In the genomic region with DNA sequence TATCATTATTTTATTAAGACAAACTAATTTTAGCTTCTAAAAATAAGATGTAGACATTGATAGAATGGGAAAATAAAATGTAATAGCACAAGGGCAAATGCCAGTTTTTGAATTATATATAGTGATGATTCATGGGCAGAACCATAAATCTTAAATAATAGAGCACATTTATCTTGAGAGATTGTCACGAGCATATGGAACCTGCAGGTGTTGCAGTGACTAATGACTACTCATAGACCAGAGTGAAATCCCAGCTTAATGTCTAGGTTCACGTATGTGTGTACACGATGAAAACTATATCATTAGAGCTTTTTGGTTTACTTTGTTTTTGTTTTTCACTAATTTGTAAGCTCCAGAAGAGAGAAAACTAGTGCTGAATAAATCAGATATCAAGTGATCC, we compare ENCODE assay signal across 16 cellular contexts.
DNase-seq lines count a peak whose midpoint lies in the region; ATAC-seq and TF ChIP-seq lines count a peak whose summit lies in the region.
"Had no signal": no experiment of that assay in that cellular context is flagged by ENCODE, and none has a peak within 500 bp of the region (broad histone marks: within the 10 kb centered on the region; RNA-seq: fewer than 3 reads in every experiment).

No MANE protein-coding gene starts in this region.

- 0 out of 2 replicates have a peak, but pooled peaks cover 1% of the 10 kb centered on the region for H3K4me1 ChIP-seq in IMR-90 (ENCODE audit: control insufficient read depth, insufficient read depth, low read length)
- peaks cover 0 to 8% (median 0%) of the 10 kb centered on the region in 4 donors for H3K4me1 ChIP-seq in tibial artery
- H3K4me1 ChIP-seq: ascending aorta had no signal

- no peak overlapping the region for H2BK15ac ChIP-seq in IMR-90 (ENCODE audit: low read depth, low read length)

- H2BK5ac ChIP-seq in IMR-90 (ENCODE audit: low read depth, low read length, poor library complexity, severe bottlenecking), result no peak overlapping the region

- H3K9me1 ChIP-seq in IMR-90 (ENCODE audit: insufficient read depth, low read length), result no peaks in the 10 kb centered on the region

- no peak overlapping the region for H2BK20ac ChIP-seq in IMR-90 (ENCODE audit: low read depth, low read length)

- dilution Hi-C loops in IMR-90 (cut with HindIII; ENCODE audit: low sequenced_read_pairs, unreplicated experiment), result no loop called here

- DNase-seq in IMR-90 (peak; percentile 21), NCI-H345 (lab: John Stamatoyannopoulos, UW) (peak; percentile 39), tibial artery (no peak), GM13976 (ENCODE audit: low spot score) (no peak)
- no peak for DNase-seq in activated CD4-positive, alpha-beta T cell treated with anti-CD3 and anti-CD28 coated beads, Interleukin-2, amount 10 ng/mL, durations not matched to agents 7 days and 5 days
- DNase-seq in activated naive CD8-positive, alpha-beta T cell treated with anti-CD3 and anti-CD28 coated beads for 36 hours, result no peak
- DNase-seq: activated CD4-positive, CD25-positive, alpha-beta regulatory T cell treated with anti-CD3 and anti-CD28 coated beads, Interleukin-2, amount 50 U/mL, for 72 hours; activated T-cell treated with anti-CD3 and anti-CD28 coated beads, Interleukin-2, amount 50 U/mL, for 4 hours; effector CD4-positive, alpha-beta T cell; left cardiac atrium; naive B cell; stimulated activated CD4-positive, alpha-beta T cell treated with anti-CD3 and anti-CD28 coated beads, Interleukin-2, amount 100 ng/mL, for 24 hours had no signal

- no peaks in the 10 kb centered on the region for H3K4me1 Mint-ChIP-seq in activated CD4-positive, alpha-beta T cell treated with anti-CD3 and anti-CD28 coated beads, Interleukin-2, amount 10 ng/mL, durations not matched to agents 7 days and 5 days
- peaks cover 3% of the 10 kb centered on the region for H3K4me1 Mint-ChIP-seq in activated naive CD8-positive, alpha-beta T cell treated with anti-CD3 and anti-CD28 coated beads for 36 hours
- H3K4me1 Mint-ChIP-seq: naive B cell had no signal

- H3K9me3 ChIP-seq in IMR-90 (ENCODE audit: control insufficient read depth, insufficient read depth, low read length), result no peaks in the 10 kb centered on the region
- no peaks in the 10 kb centered on the region for H3K9me3 ChIP-seq in tibial artery
- H3K9me3 ChIP-seq: ascending aorta, vagina had no signal

- in situ Hi-C loops in IMR-90 (cut with MboI; ENCODE audit: low sequenced_read_pairs) (loop anchor here (25.0 kb wide), 1 partner anchor 556 kb away; no protein-coding TSS in a partner anchor), GM13976 (cut with MboI; ENCODE audit: low sequenced_read_pairs, unreplicated experiment) (no loop called here)

- H3K27ac Mint-ChIP-seq in activated CD4-positive, alpha-beta T cell treated with anti-CD3 and anti-CD28 coated beads, Interleukin-2, amount 10 ng/mL, durations not matched to agents 7 days and 5 days, result no peak overlapping the region
- H3K27ac Mint-ChIP-seq in activated naive CD8-positive, alpha-beta T cell treated with anti-CD3 and anti-CD28 coated beads for 36 hours, result no peak overlapping the region
- H3K27ac Mint-ChIP-seq: naive B cell had no signal

- no peak overlapping the region for H3K18ac ChIP-seq in IMR-90 (ENCODE audit: low read depth, low read length)

- no peak overlapping the region for H2AK9ac ChIP-seq in IMR-90 (replicated peaks; ENCODE audit: low read depth, low read length, poor library complexity)

- BruUV-seq in IMR-90 (replicated peaks; lab: Mats Ljungman, UMichigan), result no TSS peak

- H3K27ac ChIP-seq in 22Rv1 (peak overlapping the region; percentile 49; the same call in 1 of the 2 replicates), IMR-90 (ENCODE audit: insufficient read depth, low read length) (no peak overlapping the region), VCaP (peak overlapping the region; percentile 69), tibial artery (no peak overlapping the region)
- H3K27ac ChIP-seq: ascending aorta, vagina had no signal

- TF ChIP-seq CTCF in 22Rv1 (IDR thresholded peaks at IDR 0.05) (no peak), IMR-90 (conservative IDR thresholded peaks at IDR 0.05; ENCODE audit: low read depth, low read length) (no peak), VCaP (conservative IDR thresholded peaks at IDR 0.05) (no peak), tibial artery (IDR thresholded peaks at IDR 0.05) (no peak), GM13976 (IDR thresholded peaks at IDR 0.05; ENCODE audit: borderline replicate concordance, control extremely low read depth, extremely low read depth, insufficient read depth, missing control alignments) (no peak)

- no peaks in the 10 kb centered on the region; the same call in 1 of the 2 replicates for H3K27me3 ChIP-seq in IMR-90 (ENCODE audit: control insufficient read depth, insufficient read depth, low read length)
- H3K27me3 ChIP-seq in tibial artery, result no peaks in the 10 kb centered on the region
- H3K27me3 ChIP-seq: ascending aorta, vagina had no signal

- no peak for TF ChIP-seq POLR2A in IMR-90 (IDR thresholded peaks at IDR 0.05; ENCODE audit: low read depth, low read length)

- H3K36me3 ChIP-seq in IMR-90 (ENCODE audit: control insufficient read depth, insufficient read depth, low read length), result no peaks in the 10 kb centered on the region
- no peaks in the 10 kb centered on the region for H3K36me3 ChIP-seq in tibial artery
- H3K36me3 ChIP-seq: ascending aorta, vagina had no signal

- H3K14ac ChIP-seq in IMR-90 (replicated peaks; ENCODE audit: low read depth, low read length), result no peak overlapping the region

- H3K27me3 Mint-ChIP-seq in activated CD4-positive, alpha-beta T cell treated with anti-CD3 and anti-CD28 coated beads, Interleukin-2, amount 10 ng/mL, durations not matched to agents 7 days and 5 days, result peaks cover 3% of the 10 kb centered on the region
- no peaks in the 10 kb centered on the region for H3K27me3 Mint-ChIP-seq in activated naive CD8-positive, alpha-beta T cell treated with anti-CD3 and anti-CD28 coated beads for 36 hours

- no peak overlapping the region for H2AK5ac ChIP-seq in IMR-90 (ENCODE audit: low read depth, low read length)

- CTCF ChIA-PET in IMR-90 (lab: Yijun Ruan, JAX), result no interaction called here
- CTCF ChIA-PET in activated CD4-positive, alpha-beta T cell treated with anti-CD3 and anti-CD28 coated beads, Interleukin-2, amount 10 ng/mL, durations not matched to agents 7 days and 5 days (lab: Charles Lee), result no interaction called here

- no peak overlapping the region for H3K4me2 ChIP-seq in IMR-90 (ENCODE audit: low read depth, low read length)

- POLR2A ChIA-PET in IMR-90 (lab: Charles Lee; ENCODE audit: unreplicated experiment), result no interaction called here
- POLR2A ChIA-PET in activated CD4-positive, alpha-beta T cell treated with anti-CD3 and anti-CD28 coated beads, Interleukin-2, amount 10 ng/mL, durations not matched to agents 7 days and 5 days (lab: Charles Lee), result no interaction called here

- no peak for ATAC-seq in IMR-90 (ENCODE audit: low read depth)
- ATAC-seq: activated T-cell treated with anti-CD3 and anti-CD28 coated beads, Interleukin-2, amount 50 U/mL, for 4 hours; left cardiac atrium had no signal

- H4K20me1 ChIP-seq in IMR-90 (ENCODE audit: insufficient read depth, low read length), result no peaks in the 10 kb centered on the region

- no peak overlapping the region for H3K23ac ChIP-seq in IMR-90 (ENCODE audit: low read depth, low read length)

- no peak overlapping the region for H4K91ac ChIP-seq in IMR-90 (ENCODE audit: insufficient read depth, low read depth, low read length)

- no peak overlapping the region for H4K8ac ChIP-seq in IMR-90 (ENCODE audit: low read depth in 2 of 2, low read length in 2 of 2)

- no CpG with 5 or more reads among the region's 3 CpGs for WGBS in IMR-90 (ENCODE audit: extremely low coverage in 2 of 2, insufficient read length in 1 of 2), 2 experiments

- no peak overlapping the region for H3K4ac ChIP-seq in IMR-90 (ENCODE audit: low read depth, low read length)

- H3K9ac ChIP-seq in IMR-90 (ENCODE audit: low read depth, low read length), result no peak overlapping the region

- H3K4me3 ChIP-seq in IMR-90 (ENCODE audit: insufficient read depth, low read depth, low read length), result no peak overlapping the region
- H3K4me3 ChIP-seq in tibial artery, result no peak overlapping the region
- H3K4me3 ChIP-seq: ascending aorta, vagina had no signal

- no peak overlapping the region for H2AFZ ChIP-seq in IMR-90 (replicated peaks; ENCODE audit: low read length, poor library complexity)

- H4K5ac ChIP-seq in IMR-90 (ENCODE audit: low read depth, low read length), result no peak overlapping the region

- no peak overlapping the region for H3K56ac ChIP-seq in IMR-90 (ENCODE audit: extremely low read depth, insufficient read depth, low read length)

- H3K9me3 Mint-ChIP-seq in activated CD4-positive, alpha-beta T cell treated with anti-CD3 and anti-CD28 coated beads, Interleukin-2, amount 10 ng/mL, durations not matched to agents 7 days and 5 days, result no peaks in the 10 kb centered on the region
- no peaks in the 10 kb centered on the region for H3K9me3 Mint-ChIP-seq in activated naive CD8-positive, alpha-beta T cell treated with anti-CD3 and anti-CD28 coated beads for 36 hours
- H3K9me3 Mint-ChIP-seq: naive B cell had no signal

- no peaks in the 10 kb centered on the region for H3K36me3 Mint-ChIP-seq in activated CD4-positive, alpha-beta T cell treated with anti-CD3 and anti-CD28 coated beads, Interleukin-2, amount 10 ng/mL, durations not matched to agents 7 days and 5 days (ENCODE audit: low read depth)
- H3K36me3 Mint-ChIP-seq in activated naive CD8-positive, alpha-beta T cell treated with anti-CD3 and anti-CD28 coated beads for 36 hours, result no peaks in the 10 kb centered on the region
- H3K36me3 Mint-ChIP-seq: naive B cell had no signal

- intact Hi-C loops in IMR-90 (cut with micrococcal nuclease) (no loop called here), tibial artery (cut with DNase I; ENCODE audit: low total_unique reads) (no loop called here)

- TF ChIP-seq RAD21 in IMR-90 (IDR thresholded peaks at IDR 0.05; ENCODE audit: low read length), result no peak

- H3K79me1 ChIP-seq in IMR-90 (ENCODE audit: low read depth in 1 of 2, low read length in 2 of 2), result no peaks in the 10 kb centered on the region

- no peak overlapping the region for H3K4me3 Mint-ChIP-seq in activated CD4-positive, alpha-beta T cell treated with anti-CD3 and anti-CD28 coated beads, Interleukin-2, amount 10 ng/mL, durations not matched to agents 7 days and 5 days
- no peak overlapping the region for H3K4me3 Mint-ChIP-seq in activated naive CD8-positive, alpha-beta T cell treated with anti-CD3 and anti-CD28 coated beads for 36 hours
- H3K4me3 Mint-ChIP-seq: activated T-cell treated with anti-CD3 and anti-CD28 coated beads, Interleukin-2, amount 50 U/mL, for 4 hours; naive B cell had no signal

- no peak overlapping the region for H2BK120ac ChIP-seq in IMR-90 (ENCODE audit: low read depth, low read length)

TF ChIP-seq in IMR-90, 13 proteins besides CTCF, POLR2A, EP300 and RAD21:
- TF ChIP-seq MAFK (IDR thresholded peaks at IDR 0.05; ENCODE audit: low read depth, low read length) (no peak), NFE2L2 (IDR thresholded peaks at IDR 0.05; ENCODE audit: low read depth, low read length) (no peak), FOS (IDR thresholded peaks at IDR 0.05; ENCODE audit: low read depth, low read length) (no peak), SMC3 (IDR thresholded peaks at IDR 0.05; ENCODE audit: low read depth, low read length) (no peak)

Comparison
In these comparisons a context has a peak if more than half of its experiments do, and no peak if none do; other contexts are left out.
1. H3K27ac ChIP-seq: peak in 22Rv1 (single experiment) and VCaP (single experiment); none in IMR-90 (single experiment) and tibial artery (0 of 2).
2. DNase-seq: peak in IMR-90 (single experiment) and NCI-H345 (single experiment); none in activated CD4-positive, alpha-beta T cell treated with anti-CD3 and anti-CD28 coated beads, Interleukin-2, amount 10 ng/mL, durations not matched to agents 7 days and 5 days (single experiment), tibial artery (0 of 2), GM13976 (single experiment) and activated naive CD8-positive, alpha-beta T cell treated with anti-CD3 and anti-CD28 coated beads for 36 hours (single experiment).